Comparison of ENCODE assay signal across 24 cellular contexts in the genomic region with DNA sequence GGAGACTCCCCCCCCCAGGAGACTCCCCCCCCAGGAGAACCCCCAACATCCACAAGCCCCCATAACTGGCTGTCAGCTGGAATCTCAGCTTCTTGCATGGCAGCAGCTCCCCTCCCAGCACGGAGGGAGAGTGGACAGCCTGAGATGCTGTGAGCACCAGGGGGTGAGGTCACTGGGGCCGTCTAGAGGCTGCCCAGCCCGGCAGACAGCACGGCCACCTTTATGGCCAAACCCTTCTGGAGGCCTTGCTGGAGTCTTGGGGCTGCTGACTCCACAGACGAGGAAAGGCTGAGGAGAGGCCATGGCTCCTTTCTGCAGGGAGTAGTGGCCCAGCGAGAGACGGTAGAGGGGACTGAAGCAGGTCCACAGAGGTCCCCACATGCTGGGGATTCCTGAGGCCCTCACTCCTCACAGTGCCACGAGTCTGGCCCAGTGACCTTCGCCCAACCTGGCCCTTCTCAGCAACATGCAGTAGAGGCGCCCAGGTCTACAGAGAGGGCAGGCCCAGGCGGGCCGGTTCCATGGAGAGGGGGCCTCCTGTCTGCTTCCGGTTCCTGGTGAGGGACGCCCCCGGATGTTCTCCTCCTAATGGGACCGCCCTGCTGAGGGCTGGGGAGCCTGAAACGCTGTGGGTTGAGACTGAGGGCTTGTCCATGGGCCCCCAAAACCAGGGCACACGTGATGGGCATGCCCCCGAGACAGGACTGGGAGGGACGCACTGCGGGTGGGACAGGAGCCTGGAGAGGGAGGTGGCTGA.
A peak's percentile ranks its signal among the peaks of the same experiment; 100 is the strongest.
DNase-seq lines count a peak whose midpoint lies in the region; ATAC-seq, FAIRE-seq and TF ChIP-seq lines count a peak whose summit lies in the region.
"Had no signal": no experiment of that assay in that cellular context is flagged by ENCODE, and none has a peak within 500 bp of the region (broad histone marks: within the 10 kb centered on the region; RNA-seq: fewer than 3 reads in every experiment).

No MANE protein-coding gene starts in this region.

- no peaks in the 10 kb centered on the region for H3K9me1 ChIP-seq in K562 (ENCODE audit: control insufficient read depth, insufficient read depth, low read length)

- H3K27me3 ChIP-seq in GM23248 (replicated peaks; ENCODE audit: insufficient read depth): 0 out of 2 replicates have a peak, but pooled peaks cover 5% of the 10 kb centered on the region
- peaks cover 36 to 78% of the 10 kb centered on the region in 2 experiments for H3K27me3 ChIP-seq in K562 (ENCODE audit: control insufficient read depth in 2 of 2, insufficient read depth in 2 of 2, low read length in 2 of 2)
- no peaks in the 10 kb centered on the region for H3K27me3 ChIP-seq in SJCRH30
- H3K27me3 ChIP-seq: body of pancreas had no signal

- no peak overlapping the region for H3K27ac ChIP-seq in GM23248
- H3K27ac ChIP-seq in K562 (ENCODE audit: extremely low read depth, low read depth, low read length): no peak overlapping the region
- no peak overlapping the region for H3K27ac ChIP-seq in SJCRH30
- H3K27ac ChIP-seq: 22Rv1, body of pancreas, KMS-11, SK-N-MC had no signal

- no peak for TF ChIP-seq RAD21 in K562 (CRISPR knock-in tag; conservative IDR thresholded peaks at IDR 0.05 in 1 of 2, IDR thresholded peaks at IDR 0.05 in 1 of 2)

- H3K4me1 ChIP-seq in GM23248 (ENCODE audit: insufficient read depth) (no peaks in the 10 kb centered on the region), K562 (replicated peaks in 1 of 2; ENCODE audit: control insufficient read depth in 2 of 2, insufficient read depth in 2 of 2, low read length in 2 of 2) (peaks cover 0 to 17% of the 10 kb centered on the region in 2 experiments; a peak in 2 of 5 replicates), SJCRH30 (no peaks in the 10 kb centered on the region)
- H3K4me1 ChIP-seq: body of pancreas had no signal

- no peaks in the 10 kb centered on the region for H3F3A ChIP-seq in GM23248 (ENCODE audit: insufficient read depth)

- H3K79me2 ChIP-seq in GM23248 (ENCODE audit: insufficient read depth) (no peaks in the 10 kb centered on the region), K562 (ENCODE audit: control insufficient read depth, insufficient read depth, low read length) (no peaks in the 10 kb centered on the region)

- no peaks in the 10 kb centered on the region for H3K9me2 ChIP-seq in GM23248 (ENCODE audit: insufficient read depth)

- H3K4me2 ChIP-seq in GM23248 (ENCODE audit: unreplicated experiment): no peak overlapping the region
- no peak overlapping the region for H3K4me2 ChIP-seq in K562 (ENCODE audit: insufficient read depth, low read length)
- H3K4me2 ChIP-seq: KMS-11 had no signal

- intact Hi-C loops in K562 (cut with micrococcal nuclease): no loop called here

- H4K20me1 ChIP-seq in GM23248 (ENCODE audit: insufficient read depth): no peaks in the 10 kb centered on the region
- H4K20me1 ChIP-seq in K562 (replicated peaks; ENCODE audit: control insufficient read depth, insufficient read depth, low read length): 0 out of 2 replicates have a peak, but pooled peaks cover 11% of the 10 kb centered on the region

- FAIRE-seq in K562 (lab: Jason Lieb, UNC): no peak
- no peak for FAIRE-seq in HTR-8/SVneo (lab: Jason Lieb, UNC)
- FAIRE-seq: GM18507 had no signal

- H3K4me3 ChIP-seq in GM23248 (no peak overlapping the region), K562 (no peak overlapping the region), SJCRH30 (no peak overlapping the region)
- H3K4me3 ChIP-seq: body of pancreas, lung, SK-N-MC had no signal

- H3K9ac ChIP-seq in GM23248 (no peak overlapping the region), K562 (ENCODE audit: insufficient read depth in 1 of 2, low read depth in 2 of 2, low read length in 2 of 2) (no peak overlapping the region)
- H3K9ac ChIP-seq: KMS-11 had no signal

- POLR2A ChIA-PET in K562 (lab: Yijun Ruan, JAX): no interaction called here

- BruUV-seq in K562 (replicated peaks; lab: Mats Ljungman, UMichigan): no TSS peak

- TF ChIP-seq POLR2A in K562 (conservative IDR thresholded peaks at IDR 0.05): no peak

- WGBS in GM23248 (ENCODE audit: low coverage in 1 of 2, low lambda C conversion rate in 2 of 2, missing lambda C conversion rate in 2 of 2), 2 experiments: 73 to 79% methylated on average over 20 to 21 of the region's 21 CpGs
- 9% methylated on average over 9 of the region's 21 CpGs for WGBS in K562 (ENCODE audit: insufficient coverage, low coverage, missing lambda C conversion rate)

- no peak for TF ChIP-seq CTCF in K562 (IDR thresholded peaks at IDR 0.05 in 2 of 3, conservative IDR thresholded peaks at IDR 0.05 in 1 of 3; ENCODE audit: insufficient read depth in 2 of 3, low read depth in 1 of 3, low read length in 3 of 3)

- H2AFZ ChIP-seq in GM23248: no peak overlapping the region
- H2AFZ ChIP-seq in K562 (ENCODE audit: low read depth, low read length): no peak overlapping the region

- in situ Hi-C loops in GM23248 (cut with MboI) (no loop called here), K562 (cut with MboI) (no loop called here)

- DNase-seq in NCI-H748 (lab: John Stamatoyannopoulos, UW; ENCODE audit: unreplicated experiment) (peak; percentile 14), NCI-H748 treated with DMSO at 0.1 percent for 48 hours (lab: John Stamatoyannopoulos, UW) (no peak), GM23248 (peak; percentile 7), K562 (ENCODE audit: extremely low read depth in 1 of 4, low spot score in 3 of 4) (no peak), mesenteric fat pad (ENCODE audit: low spot score) (peak; percentile 74), HTR-8/SVneo (ENCODE audit: insufficient read length, low spot score) (no peak), SJCRH30 (no peak), CD1c-positive myeloid dendritic cell (ENCODE audit: extremely low spot score) (no peak)
- DNase-seq: activated CD4-positive, alpha-beta T cell treated with anti-CD3 and anti-CD28 coated beads for 1 hour; activated CD8-positive, alpha-beta T cell treated with anti-CD3 and anti-CD28 coated beads for 36 hours; activated gamma-delta T cell; MM.1S; NCI-H2029; NCI-H2227 treated with DMSO at 0.1 percent for 48 hours; NCI-H526 treated with DMSO at 0.1 percent for 48 hours; stimulated activated CD4-positive, alpha-beta T cell treated with anti-CD3 and anti-CD28 coated beads, Interleukin-15, amount 100 ng/mL, for 24 hours; stimulated activated naive CD4-positive, alpha-beta T cell; T-helper 2 cell had no signal

- H3K36me3 ChIP-seq in GM23248 (ENCODE audit: low read depth): no peaks in the 10 kb centered on the region
- H3K36me3 ChIP-seq in K562 (ENCODE audit: control insufficient read depth, insufficient read depth, low read length): no peaks in the 10 kb centered on the region
- no peaks in the 10 kb centered on the region for H3K36me3 ChIP-seq in SJCRH30

- no peak for TF ChIP-seq EP300 in K562 (IDR thresholded peaks at IDR 0.05; ENCODE audit: low read length)

- CTCF ChIA-PET in K562 (lab: Yijun Ruan, JAX; ENCODE audit: low intra/inter-chr PET ratio): no interaction called here

- ATAC-seq in K562: peak; percentile 59
- ATAC-seq: activated CD8-positive, alpha-beta T cell treated with anti-CD3 and anti-CD28 coated beads for 36 hours; body of pancreas had no signal

- H3K9me3 ChIP-seq in GM23248 (ENCODE audit: low read depth) (no peaks in the 10 kb centered on the region), K562 (replicated peaks; ENCODE audit: control insufficient read depth, insufficient read depth, low read depth, low read length) (no peaks in the 10 kb centered on the region), SJCRH30 (replicated peaks) (no peaks in the 10 kb centered on the region)
- H3K9me3 ChIP-seq: body of pancreas had no signal

TF ChIP-seq in K562, 482 proteins besides CTCF, POLR2A, EP300 and RAD21 (continues in another document):
- TF ChIP-seq PCBP2 (IDR thresholded peaks at IDR 0.05; ENCODE audit: low read depth, low read length, poor library complexity, severe bottlenecking) (no peak), PHTF2 (CRISPR knock-in tag; IDR thresholded peaks at IDR 0.05) (no peak), DACH1 (IDR thresholded peaks at IDR 0.05; ENCODE audit: partially characterized antibody) (no peak)

Comparison
In these comparisons a context has a peak if more than half of its experiments do, and no peak if none do; other contexts are left out.
1. DNase-seq: peak in NCI-H748 (single experiment), GM23248 (single experiment) and mesenteric fat pad (single experiment); none in NCI-H748 treated with DMSO at 0.1 percent for 48 hours (single experiment), K562 (0 of 4), HTR-8/SVneo (single experiment), SJCRH30 (0 of 2) and CD1c-positive myeloid dendritic cell (single experiment).